ENCODE assay signal across 26 cellular contexts in the genomic region with DNA sequence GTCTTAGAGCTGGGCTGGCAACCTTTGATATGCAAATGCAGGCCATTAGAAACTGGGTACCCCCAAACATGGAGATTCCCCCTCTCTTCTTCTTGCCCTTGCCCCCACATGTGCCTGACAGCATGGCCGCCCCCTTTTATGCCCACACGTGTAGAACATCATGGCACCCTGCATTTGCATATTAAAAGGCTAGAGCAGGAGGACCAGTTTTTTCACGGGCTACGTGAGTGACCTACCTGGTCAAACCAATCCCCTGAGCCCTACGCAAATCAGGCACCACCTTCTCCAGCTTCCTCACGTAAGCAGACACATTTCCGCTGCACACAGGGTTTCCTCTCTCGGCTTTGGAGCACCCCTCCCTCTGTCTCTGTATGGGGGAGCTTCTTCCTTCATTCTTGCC.
"Had no signal": no experiment of that assay in that cellular context is flagged by ENCODE, and none has a peak within 500 bp of the region (broad histone marks: within the 10 kb centered on the region; RNA-seq: fewer than 3 reads in every experiment).

No MANE protein-coding gene starts in this region.

- H3K9me3 Mint-ChIP-seq: activated B cell treated with CpG ODN at 0.5 μM for 24 hours; activated CD4-positive, alpha-beta T cell treated with anti-CD3 and anti-CD28 coated beads, Interleukin-2, amount 10 ng/mL, durations not matched to agents 24 days and 14 days; activated naive CD4-positive, alpha-beta T cell treated with anti-CD3 and anti-CD28 coated beads, Interleukin-2, amount 50 U/mL, for 72 hours; activated naive CD8-positive, alpha-beta T cell treated with anti-CD3 and anti-CD28 coated beads, Interleukin-2, amount 50 U/mL, for 24 hours; activated T-cell treated with anti-CD3 and anti-CD28 coated beads, Interleukin-2, amount 50 U/mL, for 24 hours; activated T-helper 1 cell treated with anti-CD3 and anti-CD28 coated beads, Interleukin-12 subunit alpha, Interleukin-12 subunit beta, Interleukin-2, Interleukin-4 antibody, amounts not matched to agents 30 ng/mL and 10 ng/mL and 1 ng/mL, durations not matched to agents 14 hours and 24 hours and 36 hours had no signal

- DNase-seq: activated B cell treated with CpG ODN at 0.5 μM for 24 hours; activated CD4-positive, alpha-beta T cell treated with anti-CD3 and anti-CD28 coated beads for 1 hour; activated CD4-positive, alpha-beta T cell treated with anti-CD3 and anti-CD28 coated beads, Interleukin-2, amount 10 ng/mL, durations not matched to agents 24 days and 14 days; activated CD4-positive, alpha-beta T cell treated with anti-CD3 and anti-CD28 coated beads, Interleukin-2, amount 50 U/mL, for 48 hours; activated effector memory CD4-positive, alpha-beta T cell treated with Interleukin-2 at 50 U/mL for 16 hours; activated naive CD4-positive, alpha-beta T cell; activated naive CD8-positive, alpha-beta T cell treated with anti-CD3 and anti-CD28 coated beads, Interleukin-2, amount 50 U/mL, for 24 hours; activated T-cell treated with anti-CD3 and anti-CD28 coated beads, Interleukin-2, amount 50 U/mL, for 24 hours; amniotic stem cell; body of pancreas; central memory CD4-positive, alpha-beta T cell; MG63; NCI-H1105; NCI-H1436; NCI-H187; NCI-H2081; NCI-H510A treated with DMSO at 0.1 percent for 48 hours; NCI-H69; PC-9; SIG-M5; T-helper 17 cell; T-helper 9 cell had no signal

- H3K4me3 ChIP-seq: ascending aorta, body of pancreas, MG63, PC-9 had no signal

- H3K4me1 Mint-ChIP-seq: activated B cell treated with CpG ODN at 0.5 μM for 24 hours had no signal

- H3K4me2 ChIP-seq: KMS-11, PC-9 had no signal

- H3K27me3 ChIP-seq: ascending aorta, body of pancreas, MG63 had no signal

- H3K27ac ChIP-seq: ascending aorta, body of pancreas, KMS-11, PC-9 had no signal

- H3K9me3 ChIP-seq: ascending aorta, body of pancreas, MG63 had no signal

- H3K27ac Mint-ChIP-seq: activated B cell treated with CpG ODN at 0.5 μM for 24 hours; activated CD4-positive, alpha-beta T cell treated with anti-CD3 and anti-CD28 coated beads, Interleukin-2, amount 10 ng/mL, durations not matched to agents 24 days and 14 days; activated naive CD8-positive, alpha-beta T cell treated with anti-CD3 and anti-CD28 coated beads, Interleukin-2, amount 50 U/mL, for 24 hours; activated T-cell treated with anti-CD3 and anti-CD28 coated beads, Interleukin-2, amount 50 U/mL, for 24 hours; activated T-helper 1 cell treated with anti-CD3 and anti-CD28 coated beads, Interleukin-12 subunit alpha, Interleukin-12 subunit beta, Interleukin-2, Interleukin-4 antibody, amounts not matched to agents 30 ng/mL and 10 ng/mL and 1 ng/mL, durations not matched to agents 14 hours and 24 hours and 36 hours; T-helper 17 cell had no signal

- H3K27me3 Mint-ChIP-seq: activated CD4-positive, alpha-beta T cell treated with anti-CD3 and anti-CD28 coated beads, Interleukin-2, amount 10 ng/mL, durations not matched to agents 24 days and 14 days had no signal

- H3K9ac ChIP-seq: KMS-11 had no signal

- H3K4me3 Mint-ChIP-seq: activated B cell treated with CpG ODN at 0.5 μM for 24 hours; activated CD4-positive, alpha-beta T cell treated with anti-CD3 and anti-CD28 coated beads, Interleukin-2, amount 10 ng/mL, durations not matched to agents 24 days and 14 days; activated naive CD8-positive, alpha-beta T cell treated with anti-CD3 and anti-CD28 coated beads, Interleukin-2, amount 50 U/mL, for 24 hours; activated T-cell treated with anti-CD3 and anti-CD28 coated beads, Interleukin-2, amount 50 U/mL, for 24 hours; activated T-helper 1 cell treated with anti-CD3 and anti-CD28 coated beads, Interleukin-12 subunit alpha, Interleukin-12 subunit beta, Interleukin-2, Interleukin-4 antibody, amounts not matched to agents 30 ng/mL and 10 ng/mL and 1 ng/mL, durations not matched to agents 14 hours and 24 hours and 36 hours; T-helper 17 cell had no signal

- H3K4me1 ChIP-seq: ascending aorta had no signal

- H3K36me3 Mint-ChIP-seq: activated naive CD4-positive, alpha-beta T cell treated with anti-CD3 and anti-CD28 coated beads, Interleukin-2, amount 50 U/mL, for 72 hours had no signal

- H3K36me3 ChIP-seq: ascending aorta, MG63 had no signal
